In genomic region chr20:58073945-58074920, GRCh38 we compare ENCODE assay signal across 1 cellular context.
TF ChIP-seq lines count a peak whose summit lies in the region.

No MANE protein-coding gene starts in this region.

TF ChIP-seq in HepG2, 621 proteins besides CTCF, POLR2A, EP300 and RAD21 (continued from another document):
- no peak for TF ChIP-seq HNF1A (IDR thresholded peaks at IDR 0.05; ENCODE audit: low read depth)
- no peak for TF ChIP-seq HNF1A (CRISPR knock-in tag; IDR thresholded peaks at IDR 0.05; ENCODE audit: borderline replicate concordance)
- TF ChIP-seq ZNF414 (CRISPR knock-in tag; IDR thresholded peaks at IDR 0.05): no peak
- no peak for TF ChIP-seq ZNF468 (CRISPR knock-in tag; IDR thresholded peaks at IDR 0.05)
